1 cellular context compared by ENCODE assay signal in genomic region chr1:113125469-113125868, GRCh38.
TF ChIP-seq lines count a peak whose summit lies in the region.

No MANE protein-coding gene starts in this region.

TF ChIP-seq in HepG2, 621 proteins besides CTCF, POLR2A, EP300 and RAD21:
- TF ChIP-seq ZFY (CRISPR knock-in tag; IDR thresholded peaks at IDR 0.05): no peak
- no peak for TF ChIP-seq ZNF549 (CRISPR knock-in tag; IDR thresholded peaks at IDR 0.05)
- no peak for TF ChIP-seq ZNF274 (CRISPR knock-in tag; IDR thresholded peaks at IDR 0.05)
- TF ChIP-seq ARNT2 (CRISPR knock-in tag; IDR thresholded peaks at IDR 0.05; ENCODE audit: low read depth): no peak
- TF ChIP-seq, protein P1, sequence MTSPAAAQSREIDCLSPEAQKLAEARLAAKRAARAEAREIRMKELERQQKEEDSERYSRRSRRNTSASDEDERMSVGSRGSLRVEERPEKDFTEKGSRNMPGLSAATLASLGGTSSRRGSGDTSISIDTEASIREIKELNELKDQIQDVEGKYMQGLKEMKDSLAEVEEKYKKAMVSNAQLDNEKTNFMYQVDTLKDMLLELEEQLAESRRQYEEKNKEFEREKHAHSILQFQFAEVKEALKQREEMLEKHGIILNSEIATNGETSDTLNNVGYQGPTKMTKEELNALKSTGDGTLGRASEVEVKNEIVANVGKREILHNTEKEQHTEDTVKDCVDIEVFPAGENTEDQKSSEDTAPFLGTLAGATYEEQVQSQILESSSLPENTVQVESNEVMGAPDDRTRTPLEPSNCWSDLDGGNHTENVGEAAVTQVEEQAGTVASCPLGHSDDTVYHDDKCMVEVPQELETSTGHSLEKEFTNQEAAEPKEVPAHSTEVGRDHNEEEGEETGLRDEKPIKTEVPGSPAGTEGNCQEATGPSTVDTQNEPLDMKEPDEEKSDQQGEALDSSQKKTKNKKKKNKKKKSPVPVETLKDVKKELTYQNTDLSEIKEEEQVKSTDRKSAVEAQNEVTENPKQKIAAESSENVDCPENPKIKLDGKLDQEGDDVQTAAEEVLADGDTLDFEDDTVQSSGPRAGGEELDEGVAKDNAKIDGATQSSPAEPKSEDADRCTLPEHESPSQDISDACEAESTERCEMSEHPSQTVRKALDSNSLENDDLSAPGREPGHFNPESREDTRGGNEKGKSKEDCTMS (CRISPR knock-in tag; conservative IDR thresholded peaks at IDR 0.05): no peak
- no peak for TF ChIP-seq HOXA7 (CRISPR knock-in tag; IDR thresholded peaks at IDR 0.05)
- no peak for TF ChIP-seq ZSCAN31 (CRISPR knock-in tag; IDR thresholded peaks at IDR 0.05; ENCODE audit: low read depth)
- TF ChIP-seq ZNF468 (CRISPR knock-in tag; IDR thresholded peaks at IDR 0.05): no peak
- no peak for TF ChIP-seq TP53 (CRISPR knock-in tag; conservative IDR thresholded peaks at IDR 0.05)
- no peak for TF ChIP-seq KLF12 (CRISPR knock-in tag; IDR thresholded peaks at IDR 0.05; ENCODE audit: borderline replicate concordance)
- no peak for TF ChIP-seq ZBTB40 (IDR thresholded peaks at IDR 0.05)
- TF ChIP-seq ZBTB40 (CRISPR knock-in tag; IDR thresholded peaks at IDR 0.05): no peak
TF ChIP-seq in HepG2: peak in this region for 0.
